20 cellular contexts compared by ENCODE assay signal in genomic region chr19:5822181-5822844, GRCh38. TPM values are rescaled to one million over a fixed set of nuclear protein-coding genes. Genes with fewer than 3 reads are reported as not detected.
DNase-seq lines count a peak whose midpoint lies in the region; ATAC-seq and TF ChIP-seq lines count a peak whose summit lies in the region.
"Had no signal": no experiment of that assay in that cellular context is flagged by ENCODE, and none has a peak within 500 bp of the region (broad histone marks: within the 10 kb centered on the region; RNA-seq: fewer than 3 reads in every experiment).

No MANE protein-coding gene starts in this region.

- WGBS in body of pancreas, 2 donors, result 20 to 36% methylated on average over 18 to 30 of the region's 30 CpGs

- no peak for TF ChIP-seq POLR2A in body of pancreas (IDR thresholded peaks at IDR 0.05)

- H3K4me1 ChIP-seq in body of pancreas, result peaks cover 31% of the 10 kb centered on the region

- no peak overlapping the region for H3K4me3 Mint-ChIP-seq in stimulated activated effector memory CD8-positive, alpha-beta T cell treated with anti-CD3 and anti-CD28 coated beads, Interleukin-12 subunit alpha, Interleukin-12 subunit beta, amount 100 ng/mL, for 72 hours
- no peak overlapping the region for H3K4me3 Mint-ChIP-seq in nephron progenitor cell
- H3K4me3 Mint-ChIP-seq: HFFc6 had no signal

- no peaks in the 10 kb centered on the region for H3K9me3 ChIP-seq in body of pancreas

- TF ChIP-seq CTCF in body of pancreas (IDR thresholded peaks at IDR 0.05), result no peak
- no peak for TF ChIP-seq CTCF in GM13976 (IDR thresholded peaks at IDR 0.05; ENCODE audit: borderline replicate concordance, control extremely low read depth, extremely low read depth, insufficient read depth, missing control alignments)
- TF ChIP-seq CTCF in nephron progenitor cell (IDR thresholded peaks at IDR 0.05), result no peak

- H3K9me3 Mint-ChIP-seq in stimulated activated effector memory CD8-positive, alpha-beta T cell treated with anti-CD3 and anti-CD28 coated beads, Interleukin-12 subunit alpha, Interleukin-12 subunit beta, amount 100 ng/mL, for 72 hours, result peaks cover 2% of the 10 kb centered on the region
- no peaks in the 10 kb centered on the region for H3K9me3 Mint-ChIP-seq in nephron progenitor cell
- H3K9me3 Mint-ChIP-seq: HFFc6 had no signal

- peaks cover 7% of the 10 kb centered on the region for H3K27me3 Mint-ChIP-seq in nephron progenitor cell (ENCODE audit: low read depth, poor library complexity)

- H3K27ac Mint-ChIP-seq in stimulated activated effector memory CD8-positive, alpha-beta T cell treated with anti-CD3 and anti-CD28 coated beads, Interleukin-12 subunit alpha, Interleukin-12 subunit beta, amount 100 ng/mL, for 72 hours, result peak overlapping the region; percentile 50
- no peak overlapping the region for H3K27ac Mint-ChIP-seq in nephron progenitor cell
- H3K27ac Mint-ChIP-seq: HFFc6 had no signal

- ATAC-seq in body of pancreas, result no peak
- no peak for ATAC-seq in stimulated activated effector memory CD8-positive, alpha-beta T cell treated with anti-CD3 and anti-CD28 coated beads, Interleukin-12 subunit alpha, Interleukin-12 subunit beta, amount 100 ng/mL, for 72 hours
- ATAC-seq: SK-N-SH treated with all-trans-retinoic acid at 6 μM for 48 hours had no signal

- H3K27me3 ChIP-seq in body of pancreas, result no peaks in the 10 kb centered on the region

- intact Hi-C loops in body of pancreas (cut with DNase I), result no loop called here

- peaks cover 7% of the 10 kb centered on the region for H3K4me1 Mint-ChIP-seq in stimulated activated effector memory CD8-positive, alpha-beta T cell treated with anti-CD3 and anti-CD28 coated beads, Interleukin-12 subunit alpha, Interleukin-12 subunit beta, amount 100 ng/mL, for 72 hours
- peaks cover 13% of the 10 kb centered on the region for H3K4me1 Mint-ChIP-seq in nephron progenitor cell

- no peaks in the 10 kb centered on the region for H3K36me3 ChIP-seq in body of pancreas (replicated peaks in 1 of 2; ENCODE audit: insufficient read depth in 1 of 2, low read depth in 2 of 2)

- DNase-seq in NCI-H748 (lab: John Stamatoyannopoulos, UW; ENCODE audit: unreplicated experiment) (peak; percentile 8), NCI-H748 treated with DMSO at 0.1 percent for 48 hours (lab: John Stamatoyannopoulos, UW) (no peak), NCI-H345 treated with DMSO at 0.1 percent for 48 hours (lab: John Stamatoyannopoulos, UW; ENCODE audit: unreplicated experiment) (peak; percentile 11), body of pancreas (peak in 3 of 4 donors; percentile 38 to 64 (median 53)), GM13976 (ENCODE audit: low spot score) (no peak), NCI-H2171 treated with DMSO at 0.1 percent for 48 hours (lab: John Stamatoyannopoulos, UW) (no peak), nephron progenitor cell (no peak)
- no peak for DNase-seq in stimulated activated effector memory CD8-positive, alpha-beta T cell treated with anti-CD3 and anti-CD28 coated beads, Interleukin-12 subunit alpha, Interleukin-12 subunit beta, amount 100 ng/mL, for 72 hours (ENCODE audit: low spot score in 2 of 2)
- DNase-seq: DMS79 treated with DMSO at 0.1 percent for 48 hours, H7, HFFc6, KG1, NCI-H1092 treated with DMSO at 0.1 percent for 48 hours, NCI-H146, NCI-H2029 treated with DMSO at 0.1 percent for 48 hours had no signal

- H3K4me3 ChIP-seq in body of pancreas, result no peak overlapping the region

- peaks cover 6% of the 10 kb centered on the region for H3K36me3 Mint-ChIP-seq in stimulated activated effector memory CD8-positive, alpha-beta T cell treated with anti-CD3 and anti-CD28 coated beads, Interleukin-12 subunit alpha, Interleukin-12 subunit beta, amount 100 ng/mL, for 72 hours
- H3K36me3 Mint-ChIP-seq in nephron progenitor cell (ENCODE audit: low read depth), result no peaks in the 10 kb centered on the region

- in situ Hi-C loops in GM13976 (cut with MboI; ENCODE audit: low sequenced_read_pairs, unreplicated experiment), result no loop called here

- H3K27ac ChIP-seq in body of pancreas, result no peak overlapping the region
- H3K27ac ChIP-seq: C4-2B had no signal

RNA-seq across cellular contexts. Expression of gene FUT6, which starts 17.2 kb away (rescaled TPM):
- 10 to 100 TPM in 1 of 2 donors, 1 to 10 TPM in 1; 3.6 to 12.2 TPM for total RNA-seq in body of pancreas
- total RNA-seq: A172; H7; HFFc6; NCI-H460; T-helper 2 cell treated with Interferon-gamma antibody and Interleukin-4, amounts not matched to agents 100 ng/mL and 5 ng/mL, for 36 hours had no signal

RNA-seq across cellular contexts. Expression of gene NRTN, which starts 17.4 kb away (rescaled TPM):
- total RNA-seq in body of pancreas, result 10 to 100 TPM; 24.1 to 70.9 TPM
- total RNA-seq: A172, HFFc6 had no signal

RNA-seq across cellular contexts. Expression of gene FUT3, which starts 28.9 kb away (rescaled TPM):
- total RNA-seq in body of pancreas, result 1 to 10 TPM; 5.7 to 9.2 TPM
- total RNA-seq: A172; H7; HFFc6; NCI-H460; T-helper 2 cell treated with Interferon-gamma antibody and Interleukin-4, amounts not matched to agents 100 ng/mL and 5 ng/mL, for 36 hours had no signal

RNA-seq across cellular contexts. Expression of gene DUS3L, which starts 31.4 kb away (rescaled TPM):
- 10 to 100 TPM; 28.0 to 39.6 TPM for total RNA-seq in body of pancreas

RNA-seq across cellular contexts. Expression of gene PRR22, which starts 37.8 kb away (rescaled TPM):
- 1 to 10 TPM; 2.3 TPM for total RNA-seq in body of pancreas

Comparison
In these comparisons a context has a peak if more than half of its experiments do, and no peak if none do; other contexts are left out.
1. DNase-seq: peak in NCI-H748 (single experiment), NCI-H345 treated with DMSO at 0.1 percent for 48 hours (single experiment) and body of pancreas (3 of 4); none in NCI-H748 treated with DMSO at 0.1 percent for 48 hours (single experiment), stimulated activated effector memory CD8-positive, alpha-beta T cell treated with anti-CD3 and anti-CD28 coated beads, Interleukin-12 subunit alpha, Interleukin-12 subunit beta, amount 100 ng/mL, for 72 hours (0 of 2), GM13976 (single experiment), NCI-H2171 treated with DMSO at 0.1 percent for 48 hours (single experiment) and nephron progenitor cell (single experiment).